ENCODE assay signal across 20 cellular contexts in the genomic region with DNA sequence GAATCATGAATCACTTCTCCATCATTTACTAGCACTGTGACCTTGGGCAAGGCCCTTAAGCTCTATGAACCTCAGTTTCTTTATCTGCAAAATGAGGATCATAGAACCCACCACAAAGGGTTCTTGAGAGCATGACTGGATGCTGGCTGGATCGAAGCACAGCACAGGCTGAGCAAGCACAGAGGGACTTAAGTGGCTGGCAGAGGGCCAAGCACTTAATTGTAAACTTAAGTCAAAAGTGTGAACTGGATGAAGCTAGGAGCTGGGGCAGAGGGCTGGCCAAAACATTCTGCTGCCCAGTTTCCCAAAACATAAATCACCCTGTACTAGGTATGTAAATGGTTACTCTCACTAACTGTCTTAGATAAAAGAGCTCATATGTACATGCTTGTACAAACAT.
DNase-seq lines count a peak whose midpoint lies in the region; ATAC-seq, FAIRE-seq and TF ChIP-seq lines count a peak whose summit lies in the region.
"Had no signal": no experiment of that assay in that cellular context is flagged by ENCODE, and none has a peak within 500 bp of the region (broad histone marks: within the 10 kb centered on the region; RNA-seq: fewer than 3 reads in every experiment).

No MANE protein-coding gene starts in this region.

- no peaks in the 10 kb centered on the region for H4K20me1 ChIP-seq in astrocyte (ENCODE audit: insufficient read depth, low read length)

- no peak overlapping the region for H3K4me2 ChIP-seq in astrocyte (ENCODE audit: low read length)
- H3K4me2 ChIP-seq: PC-9 had no signal

- DNase-seq in cardiac muscle cell (ENCODE audit: low read depth in 1 of 2, low spot score in 1 of 2) (peak; percentile 5 to 81), right atrium auricular region (ENCODE audit: low spot score) (no peak), astrocyte (ENCODE audit: low read depth) (peak; percentile 40), right cardiac atrium (no peak), GM12891 (ENCODE audit: insufficient read length, low spot score) (no peak)
- DNase-seq in activated CD4-positive, alpha-beta memory T cell treated with anti-CD3 and anti-CD28 coated beads, Interleukin-2, amount 10 ng/mL, durations not matched to agents 7 days and 5 days = no peak
- DNase-seq in activated effector memory CD4-positive, alpha-beta T cell treated with anti-CD3 and anti-CD28 coated beads, Interleukin-2, amount 50 U/mL, for 16 hours = no peak
- DNase-seq: activated CD4-positive, CD25-positive, alpha-beta regulatory T cell; CD4-positive, alpha-beta memory T cell; DMS79 treated with DMSO at 0.1 percent for 48 hours; erythroblast; MM.1S; naive thymus-derived CD4-positive, alpha-beta T cell; NCI-H1694 treated with DMSO at 0.1 percent for 48 hours; PC-9; stimulated activated naive B cell treated with anti-CD40 and anti-IgM and Interleukin-4, amounts not matched to agents 10 μg/mL and 1 μg/mL and 100 μg/mL, for 72 hours had no signal

- TF ChIP-seq CTCF in cardiac muscle cell (IDR thresholded peaks at IDR 0.05; ENCODE audit: low read depth, low read length) = no peak
- no peak for TF ChIP-seq CTCF in right atrium auricular region (IDR thresholded peaks at IDR 0.05)
- no peak for TF ChIP-seq CTCF in astrocyte (IDR thresholded peaks at IDR 0.05; ENCODE audit: insufficient read depth, low read depth, low read length)

- H3K36me3 Mint-ChIP-seq in astrocyte (ENCODE audit: low read depth, unreplicated experiment) = peaks cover 21% of the 10 kb centered on the region
- no peaks in the 10 kb centered on the region for H3K36me3 Mint-ChIP-seq in activated CD4-positive, alpha-beta memory T cell treated with anti-CD3 and anti-CD28 coated beads, Interleukin-2, amount 10 ng/mL, durations not matched to agents 7 days and 5 days (ENCODE audit: low read depth)
- H3K36me3 Mint-ChIP-seq: CD4-positive, alpha-beta memory T cell; IgD-negative memory B cell; naive thymus-derived CD4-positive, alpha-beta T cell; stimulated activated naive B cell treated with anti-CD40 and anti-IgM and Interleukin-4, amounts not matched to agents 10 μg/mL and 1 μg/mL and 100 μg/mL, for 72 hours had no signal

- no peak overlapping the region for H2AFZ ChIP-seq in astrocyte (ENCODE audit: low read depth, low read length)
- H2AFZ ChIP-seq: PC-9 had no signal

- peaks cover 2% of the 10 kb centered on the region for H3K9me3 Mint-ChIP-seq in astrocyte (ENCODE audit: unreplicated experiment)
- no peaks in the 10 kb centered on the region for H3K9me3 Mint-ChIP-seq in activated CD4-positive, alpha-beta memory T cell treated with anti-CD3 and anti-CD28 coated beads, Interleukin-2, amount 10 ng/mL, durations not matched to agents 7 days and 5 days
- H3K9me3 Mint-ChIP-seq: CD4-positive, alpha-beta memory T cell; IgD-negative memory B cell; naive thymus-derived CD4-positive, alpha-beta T cell; T-helper 2 cell treated with Interferon-gamma antibody and Interleukin-4, amounts not matched to agents 5 μg/mL and 100 μg/mL, for 36 hours had no signal

- no peak overlapping the region for H3K4me3 ChIP-seq in cardiac muscle cell
- H3K4me3 ChIP-seq in right atrium auricular region = no peak overlapping the region
- no peak overlapping the region for H3K4me3 ChIP-seq in astrocyte (ENCODE audit: insufficient read depth, low read depth, low read length)
- no peak overlapping the region for H3K4me3 ChIP-seq in right cardiac atrium (ENCODE audit: low read length)
- H3K4me3 ChIP-seq: breast epithelium, PC-9 had no signal

- TF ChIP-seq POLR2A in GM12891 (IDR thresholded peaks at IDR 0.05; ENCODE audit: low read depth, low read length) = no peak

- POLR2A ChIA-PET in activated CD4-positive, alpha-beta memory T cell treated with anti-CD3 and anti-CD28 coated beads, Interleukin-2, amount 10 ng/mL, durations not matched to agents 7 days and 5 days (lab: Charles Lee) = no interaction called here

- H3K36me3 ChIP-seq in cardiac muscle cell = no peaks in the 10 kb centered on the region
- H3K36me3 ChIP-seq in right atrium auricular region = no peaks in the 10 kb centered on the region
- no peaks in the 10 kb centered on the region for H3K36me3 ChIP-seq in astrocyte (ENCODE audit: insufficient read depth, low read length)
- H3K36me3 ChIP-seq: breast epithelium had no signal

- peaks cover 13% of the 10 kb centered on the region for H3K4me1 Mint-ChIP-seq in astrocyte (ENCODE audit: low read depth, unreplicated experiment)
- no peaks in the 10 kb centered on the region for H3K4me1 Mint-ChIP-seq in activated CD4-positive, alpha-beta memory T cell treated with anti-CD3 and anti-CD28 coated beads, Interleukin-2, amount 10 ng/mL, durations not matched to agents 7 days and 5 days
- H3K4me1 Mint-ChIP-seq: CD4-positive, alpha-beta memory T cell; IgD-negative memory B cell; naive thymus-derived CD4-positive, alpha-beta T cell; stimulated activated naive B cell treated with anti-CD40 and anti-IgM and Interleukin-4, amounts not matched to agents 10 μg/mL and 1 μg/mL and 100 μg/mL, for 72 hours had no signal

- no peak for FAIRE-seq in astrocyte (lab: Jason Lieb, UNC)
- FAIRE-seq in GM12891 (lab: Jason Lieb, UNC) = no peak

- CTCF ChIA-PET in activated CD4-positive, alpha-beta memory T cell treated with anti-CD3 and anti-CD28 coated beads, Interleukin-2, amount 10 ng/mL, durations not matched to agents 7 days and 5 days (lab: Charles Lee) = no interaction called here

- 35% methylated on average over 1 of the region's 1 CpG for WGBS in right cardiac atrium

- H3K9me3 ChIP-seq in cardiac muscle cell (ENCODE audit: low read depth) (no peaks in the 10 kb centered on the region), right atrium auricular region (no peaks in the 10 kb centered on the region), astrocyte (ENCODE audit: insufficient read depth, low read depth, low read length) (no peaks in the 10 kb centered on the region), right cardiac atrium (ENCODE audit: control insufficient read depth, low read length) (no peaks in the 10 kb centered on the region)
- H3K9me3 ChIP-seq: breast epithelium had no signal

- peak in 1 of 2 donors; percentile 14 for ATAC-seq in right cardiac atrium
- no peak for ATAC-seq in HG03354 (IDR thresholded peaks at IDR 0.05; ENCODE audit: poor library complexity, severe bottlenecking, unreplicated experiment)
- ATAC-seq: naive thymus-derived CD4-positive, alpha-beta T cell; stimulated activated naive B cell treated with anti-CD40 and anti-IgM and Interleukin-4, amounts not matched to agents 10 μg/mL and 1 μg/mL and 100 μg/mL, for 72 hours had no signal

- no peaks in the 10 kb centered on the region for H3K79me2 ChIP-seq in astrocyte (ENCODE audit: insufficient read depth, low read length)

- intact Hi-C loops in right cardiac atrium (cut with DNase I) = no loop called here

- no peak overlapping the region for H3K4me3 Mint-ChIP-seq in astrocyte (ENCODE audit: unreplicated experiment)
- H3K4me3 Mint-ChIP-seq in activated CD4-positive, alpha-beta memory T cell treated with anti-CD3 and anti-CD28 coated beads, Interleukin-2, amount 10 ng/mL, durations not matched to agents 7 days and 5 days = no peak overlapping the region
- H3K4me3 Mint-ChIP-seq: CD4-positive, alpha-beta memory T cell; IgD-negative memory B cell; naive thymus-derived CD4-positive, alpha-beta T cell; stimulated activated naive B cell treated with anti-CD40 and anti-IgM and Interleukin-4, amounts not matched to agents 10 μg/mL and 1 μg/mL and 100 μg/mL, for 72 hours; T-helper 2 cell treated with Interferon-gamma antibody and Interleukin-4, amounts not matched to agents 5 μg/mL and 100 μg/mL, for 36 hours had no signal

- no peaks in the 10 kb centered on the region for H3K27me3 Mint-ChIP-seq in astrocyte (ENCODE audit: low read depth, unreplicated experiment)
- H3K27me3 Mint-ChIP-seq in activated CD4-positive, alpha-beta memory T cell treated with anti-CD3 and anti-CD28 coated beads, Interleukin-2, amount 10 ng/mL, durations not matched to agents 7 days and 5 days = no peaks in the 10 kb centered on the region
- H3K27me3 Mint-ChIP-seq: CD4-positive, alpha-beta memory T cell; naive thymus-derived CD4-positive, alpha-beta T cell; stimulated activated naive B cell treated with anti-CD40 and anti-IgM and Interleukin-4, amounts not matched to agents 10 μg/mL and 1 μg/mL and 100 μg/mL, for 72 hours had no signal

- H3K4me1 ChIP-seq in cardiac muscle cell (ENCODE audit: low read depth) (peaks cover 22% of the 10 kb centered on the region), right atrium auricular region (peaks cover 0 to 13% of the 10 kb centered on the region in 2 donors), astrocyte (ENCODE audit: insufficient read depth, low read length) (peaks cover 6% of the 10 kb centered on the region), right cardiac atrium (ENCODE audit: control insufficient read depth, insufficient read depth, low read length) (peaks cover 3% of the 10 kb centered on the region)
- H3K4me1 ChIP-seq: breast epithelium had no signal

- peak overlapping the region; percentile 40 for H3K27ac ChIP-seq in cardiac muscle cell
- H3K27ac ChIP-seq in right atrium auricular region = no peak overlapping the region
- no peak overlapping the region for H3K27ac ChIP-seq in astrocyte (ENCODE audit: low read depth, low read length)
- peak overlapping the region; percentile 42 for H3K27ac ChIP-seq in right cardiac atrium (ENCODE audit: low read length)
- H3K27ac ChIP-seq: breast epithelium, PC-9 had no signal

- H3K9ac ChIP-seq in astrocyte (ENCODE audit: low read length) = no peak overlapping the region

- H3K27ac Mint-ChIP-seq in astrocyte (ENCODE audit: unreplicated experiment) = no peak overlapping the region
- H3K27ac Mint-ChIP-seq in activated CD4-positive, alpha-beta memory T cell treated with anti-CD3 and anti-CD28 coated beads, Interleukin-2, amount 10 ng/mL, durations not matched to agents 7 days and 5 days = no peak overlapping the region
- H3K27ac Mint-ChIP-seq: CD4-positive, alpha-beta memory T cell; IgD-negative memory B cell; naive thymus-derived CD4-positive, alpha-beta T cell; stimulated activated naive B cell treated with anti-CD40 and anti-IgM and Interleukin-4, amounts not matched to agents 10 μg/mL and 1 μg/mL and 100 μg/mL, for 72 hours; T-helper 2 cell treated with Interferon-gamma antibody and Interleukin-4, amounts not matched to agents 5 μg/mL and 100 μg/mL, for 36 hours had no signal

- H3K27me3 ChIP-seq in cardiac muscle cell (no peaks in the 10 kb centered on the region), right atrium auricular region (no peaks in the 10 kb centered on the region), astrocyte (ENCODE audit: insufficient read depth, low read length) (no peaks in the 10 kb centered on the region), right cardiac atrium (ENCODE audit: control insufficient read depth, insufficient read depth) (no peaks in the 10 kb centered on the region)
- H3K27me3 ChIP-seq: breast epithelium had no signal

TF ChIP-seq in GM12891, 5 proteins besides CTCF, POLR2A, EP300 and RAD21:
- no peak for TF ChIP-seq SPI1 (IDR thresholded peaks at IDR 0.05; ENCODE audit: low read depth, low read length)
- TF ChIP-seq TAF1 (IDR thresholded peaks at IDR 0.05; ENCODE audit: low read depth, low read length) = no peak
- no peak for TF ChIP-seq POLR2AphosphoS5 (IDR thresholded peaks at IDR 0.05; ENCODE audit: low read depth, low read length)
- no peak for TF ChIP-seq PAX5 (IDR thresholded peaks at IDR 0.05; ENCODE audit: insufficient read depth, low read length, severe bottlenecking)
- no peak for TF ChIP-seq POU2F2 (IDR thresholded peaks at IDR 0.05; ENCODE audit: low read depth, low read length)

Comparison
In these comparisons a context has a peak if more than half of its experiments do, and no peak if none do; other contexts are left out.
1. DNase-seq: peak in cardiac muscle cell (2 of 2) and astrocyte (single experiment); none in right atrium auricular region (single experiment), right cardiac atrium (0 of 3), activated CD4-positive, alpha-beta memory T cell treated with anti-CD3 and anti-CD28 coated beads, Interleukin-2, amount 10 ng/mL, durations not matched to agents 7 days and 5 days (single experiment), activated effector memory CD4-positive, alpha-beta T cell treated with anti-CD3 and anti-CD28 coated beads, Interleukin-2, amount 50 U/mL, for 16 hours (single experiment) and GM12891 (single experiment).
2. H3K27ac ChIP-seq: peak in cardiac muscle cell (single experiment) and right cardiac atrium (single experiment); none in right atrium auricular region (0 of 2) and astrocyte (single experiment).